In genomic region chr4:167652267-167652666, GRCh38 we compare ENCODE assay signal across 1 cellular context.
TF ChIP-seq lines count a peak whose summit lies in the region.

No MANE protein-coding gene starts in this region.

TF ChIP-seq in SK-N-SH, 30 proteins besides CTCF, POLR2A, EP300 and RAD21 (continued from another document):
- no peak for TF ChIP-seq MXI1 (IDR thresholded peaks at IDR 0.05; ENCODE audit: low read depth, low read length)
